Comparison of ENCODE assay signal across 10 cellular contexts in genomic region chr1:1356166-1356795, GRCh38. TPM values are rescaled to one million over a fixed set of nuclear protein-coding genes. Genes with fewer than 3 reads are reported as not detected.
A peak's percentile ranks its signal among the peaks of the same experiment; 100 is the strongest.
DNase-seq lines count a peak whose midpoint lies in the region; ATAC-seq and TF ChIP-seq lines count a peak whose summit lies in the region.
"Had no signal": no experiment of that assay in that cellular context is flagged by ENCODE, and none has a peak within 500 bp of the region (broad histone marks: within the 10 kb centered on the region; RNA-seq: fewer than 3 reads in every experiment).

No MANE protein-coding gene starts in this region.

- H3K27me3 ChIP-seq in AG04450 (ENCODE audit: control insufficient read depth, insufficient read depth, low read length) (no peaks in the 10 kb centered on the region), ascending aorta (no peaks in the 10 kb centered on the region), right cardiac atrium (ENCODE audit: control insufficient read depth, insufficient read depth) (no peaks in the 10 kb centered on the region), gastrocnemius medialis (peaks cover 21 to 44% (median 37%) of the 10 kb centered on the region in 3 donors)

- in situ Hi-C loops in gastrocnemius medialis (cut with MboI; ENCODE audit: low sequenced_read_pairs in 4 of 4) = no loop called here

- DNase-seq in AG04450 (ENCODE audit: low read depth, low spot score) = no peak
- no peak for DNase-seq in ascending aorta (ENCODE audit: low spot score in 2 of 2)
- DNase-seq in right cardiac atrium = peak in 2 of 3 donors; percentile 39 to 66
- peak in 1 of 2 donors; percentile 19 for DNase-seq in gastrocnemius medialis
- DNase-seq in NCI-H748 treated with DMSO at 0.1 percent for 48 hours (lab: John Stamatoyannopoulos, UW) = no peak
- no peak for DNase-seq in NCI-H2196 (lab: John Stamatoyannopoulos, UW; ENCODE audit: unreplicated experiment)
- DNase-seq in NCI-H1417 treated with DMSO at 0.1 percent for 48 hours (lab: John Stamatoyannopoulos, UW) = no peak
- DNase-seq in NCI-H345 (lab: John Stamatoyannopoulos, UW) = no peak
- DNase-seq: cerebellar nuclear complex, NCI-H1694 had no signal

- H3K9me3 ChIP-seq in AG04450 (ENCODE audit: control insufficient read depth, insufficient read depth, low read length) = no peaks in the 10 kb centered on the region; the same call in 1 of the 2 replicates
- H3K9me3 ChIP-seq in ascending aorta = no peaks in the 10 kb centered on the region
- H3K9me3 ChIP-seq in right cardiac atrium (ENCODE audit: control insufficient read depth, low read length) = no peaks in the 10 kb centered on the region
- no peaks in the 10 kb centered on the region for H3K9me3 ChIP-seq in gastrocnemius medialis

- H3K4me1 ChIP-seq in ascending aorta (peaks cover 35 to 74% of the 10 kb centered on the region in 2 donors), right cardiac atrium (ENCODE audit: control insufficient read depth, insufficient read depth, low read length) (peaks cover 6% of the 10 kb centered on the region), gastrocnemius medialis (peaks cover 21 to 48% of the 10 kb centered on the region in 2 donors)

- no peak for TF ChIP-seq POLR2A in gastrocnemius medialis (IDR thresholded peaks at IDR 0.05)

- H3K27ac ChIP-seq in AG04450 (ENCODE audit: low read depth, low read length) = no peak overlapping the region
- H3K27ac ChIP-seq in ascending aorta = peak overlapping the region; percentile 90 to 92
- H3K27ac ChIP-seq in right cardiac atrium (ENCODE audit: low read length) = no peak overlapping the region
- H3K27ac ChIP-seq in gastrocnemius medialis = peak overlapping the region; percentile 65 to 80 (median 72)

- intact Hi-C loops in ascending aorta (cut with DNase I) = no loop called here
- intact Hi-C loops in right cardiac atrium (cut with DNase I) = no loop called here
- intact Hi-C loops in gastrocnemius medialis (cut with DNase I; ENCODE audit: low total_unique reads) = no loop called here

- ATAC-seq in right cardiac atrium (no peak), gastrocnemius medialis (no peak)

- POLR2A ChIA-PET in AG04450 (lab: Yijun Ruan, JAX) = no interaction called here

- CTCF ChIA-PET in AG04450 (lab: Charles Lee) = no interaction called here

- peaks cover 14 to 19% of the 10 kb centered on the region in 2 donors for H3K36me3 ChIP-seq in ascending aorta
- no peaks in the 10 kb centered on the region for H3K36me3 ChIP-seq in gastrocnemius medialis

- 44% methylated on average over 8 of the region's 8 CpGs for WGBS in right cardiac atrium

- peak overlapping the region; percentile 84 for H3K4me3 ChIP-seq in AG04450 (ENCODE audit: low read depth, low read length)
- H3K4me3 ChIP-seq in ascending aorta = peak overlapping the region; percentile 54 to 65
- H3K4me3 ChIP-seq in right cardiac atrium (ENCODE audit: low read length) = peak overlapping the region; percentile 45
- H3K4me3 ChIP-seq in gastrocnemius medialis = peak overlapping the region in 2 of 4 donors; percentile 47 to 54

- TF ChIP-seq CTCF in AG04450 (IDR thresholded peaks at IDR 0.05; ENCODE audit: low read depth, low read length) (no peak), ascending aorta (IDR thresholded peaks at IDR 0.05) (no peak), gastrocnemius medialis (IDR thresholded peaks at IDR 0.05 in 4 of 5, conservative IDR thresholded peaks at IDR 0.05 in 1 of 5) (no peak)

RNA-seq across cellular contexts. Expression of gene MXRA8, which starts 2.1 kb away (rescaled TPM):
- polyA plus RNA-seq in AG04450 (2011; rRNA removed) (186 and 275 TPM in 2 replicates), right cardiac atrium (39.5 TPM)
- polyA minus RNA-seq in AG04450 (2011; rRNA and poly(A)+ RNA removed) = 171 and 233 TPM in 2 replicates
- total RNA-seq in ascending aorta (345 TPM), right cardiac atrium (10 to 100 TPM; 21.9 to 38.8 (median 36.3) TPM), gastrocnemius medialis (10 to 100 TPM; 13.9 to 41.9 (median 34.2) TPM)

RNA-seq across cellular contexts. Expression of gene DVL1, which starts 7.1 kb away (rescaled TPM):
- polyA plus RNA-seq in AG04450 (2011; rRNA removed) = 8.9 and 13.6 TPM in 2 replicates
- polyA minus RNA-seq in AG04450 (2011; rRNA and poly(A)+ RNA removed) = 7.7 and 9.2 TPM in 2 replicates
- 66.7 TPM for total RNA-seq in ascending aorta
- 10 to 100 TPM; 64.4 to 87.4 (median 66.3) TPM for total RNA-seq in right cardiac atrium
- 70.0 TPM for polyA plus RNA-seq in right cardiac atrium
- total RNA-seq in gastrocnemius medialis = 100 to 1,000 TPM; 196 to 311 (median 258) TPM

RNA-seq across cellular contexts. Expression of gene AURKAIP1, which starts 18.7 kb away (rescaled TPM):
- polyA plus RNA-seq in AG04450 (2011; rRNA removed) (54.3 and 71.2 TPM in 2 replicates), right cardiac atrium (331 TPM)
- polyA minus RNA-seq in AG04450 (2011; rRNA and poly(A)+ RNA removed) = 17.7 and 23.9 TPM in 2 replicates
- total RNA-seq in ascending aorta (247 TPM), right cardiac atrium (100 to 1,000 TPM; 175 to 210 (median 188) TPM), gastrocnemius medialis (100 to 1,000 TPM; 165 to 450 (median 234) TPM)

RNA-seq across cellular contexts. Expression of gene TAS1R3, which starts 25.2 kb away (rescaled TPM):
- polyA plus RNA-seq in AG04450 (2011; rRNA removed) (0.10 and 0.11 TPM in 2 replicates), right cardiac atrium (0.66 TPM)
- polyA minus RNA-seq in AG04450 (2011; rRNA and poly(A)+ RNA removed) = 0.04 and 0.09 TPM in 2 replicates
- total RNA-seq in ascending aorta (2.7 TPM), right cardiac atrium (under 1 TPM; 0.33 to 0.51 (median 0.38) TPM), gastrocnemius medialis (under 1 TPM in 2 of 4 donors, not detected in 2; 0.20 to 0.44 TPM)

RNA-seq across cellular contexts. Expression of gene CPTP, which starts 31.7 kb away (rescaled TPM):
- 7.1 and 9.5 TPM in 2 replicates for polyA plus RNA-seq in AG04450 (2011; rRNA removed)
- 5.0 and 6.2 TPM in 2 replicates for polyA minus RNA-seq in AG04450 (2011; rRNA and poly(A)+ RNA removed)
- total RNA-seq in ascending aorta = 71.3 TPM
- total RNA-seq in right cardiac atrium = 10 to 100 TPM; 24.0 to 29.0 (median 27.0) TPM
- 53.9 TPM for polyA plus RNA-seq in right cardiac atrium
- 10 to 100 TPM; 22.7 to 64.9 (median 34.0) TPM for total RNA-seq in gastrocnemius medialis

Comparison
In these comparisons a context has a peak if more than half of its experiments do, and no peak if none do; other contexts are left out.
1. DNase-seq: peak in right cardiac atrium (2 of 3); none in AG04450 (single experiment), ascending aorta (0 of 2), NCI-H748 treated with DMSO at 0.1 percent for 48 hours (single experiment), NCI-H2196 (single experiment), NCI-H1417 treated with DMSO at 0.1 percent for 48 hours (single experiment) and NCI-H345 (single experiment).
2. H3K27ac ChIP-seq: peak in ascending aorta (2 of 2) and gastrocnemius medialis (4 of 4); none in AG04450 (single experiment) and right cardiac atrium (single experiment).